ENCODE assay signal across 2 cellular contexts in the genomic region with DNA sequence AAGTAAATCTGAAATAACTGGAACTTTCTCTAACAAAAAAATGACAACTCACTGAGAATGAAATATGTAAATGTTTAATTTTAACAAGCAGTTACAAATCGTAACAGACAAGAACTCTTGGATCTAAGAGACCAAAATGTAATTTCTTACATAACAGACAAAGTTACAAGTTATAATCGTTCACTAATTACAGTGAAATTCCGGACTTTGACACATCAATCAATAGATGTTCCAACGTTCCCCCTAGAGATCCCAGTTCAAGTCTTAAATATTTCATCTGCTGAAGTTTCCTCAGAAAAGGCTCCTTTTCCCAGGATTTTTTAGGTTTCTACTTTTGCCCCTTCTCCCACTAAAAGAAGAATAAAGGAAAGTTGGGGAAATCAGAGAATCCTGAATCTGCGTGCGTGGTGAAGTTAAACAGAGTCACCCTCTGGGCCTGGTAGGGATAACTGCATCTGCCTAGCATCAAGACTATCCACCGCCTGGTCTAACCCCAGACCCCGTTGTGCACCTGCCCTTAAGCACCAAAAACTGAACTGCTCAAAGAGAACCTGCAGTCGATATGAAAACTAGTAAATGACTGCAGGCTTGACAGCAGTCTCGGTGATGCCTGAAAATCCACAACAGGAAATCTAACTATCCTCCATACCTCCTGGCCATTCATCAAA.
TF ChIP-seq lines count a peak whose summit lies in the region.

No MANE protein-coding gene starts in this region.

TF ChIP-seq in GM12878, 131 proteins besides CTCF, POLR2A, EP300 and RAD21 (continued from another document):
- TF ChIP-seq ZBED1 (IDR thresholded peaks at IDR 0.05; ENCODE audit: borderline replicate concordance) (peak; percentile 52; the same call in 1 of the 2 replicates), TAF1 (IDR thresholded peaks at IDR 0.05; ENCODE audit: borderline replicate concordance, low read depth, low read length) (peak; percentile 70; the same call in 1 of the 2 replicates), POLR2AphosphoS2 (IDR thresholded peaks at IDR 0.05; ENCODE audit: low read depth, low read length) (0 out of 2 replicates have a peak, but pooled peaks have one; percentile 28), ETV6 (conservative IDR thresholded peaks at IDR 0.05 in 1 of 2, IDR thresholded peaks at IDR 0.05 in 1 of 2; ENCODE audit: borderline replicate concordance in 1 of 2, low read depth in 1 of 2) (0 out of 4 replicates have a peak, but pooled peaks of 1 of the 2 experiments have one; percentile 17), WRNIP1 (IDR thresholded peaks at IDR 0.05; ENCODE audit: borderline replicate concordance, low read depth, low read length) (peak; percentile 93; the same call in 1 of the 2 replicates), SMAD5 (IDR thresholded peaks at IDR 0.05; ENCODE audit: low read depth) (peak; percentile 73; the same call in 1 of the 2 replicates), CHD2 (IDR thresholded peaks at IDR 0.05; ENCODE audit: borderline replicate concordance, low read depth, low read length) (no peak), ZSCAN29 (IDR thresholded peaks at IDR 0.05) (no peak)
- TF ChIP-seq, protein P1, sequence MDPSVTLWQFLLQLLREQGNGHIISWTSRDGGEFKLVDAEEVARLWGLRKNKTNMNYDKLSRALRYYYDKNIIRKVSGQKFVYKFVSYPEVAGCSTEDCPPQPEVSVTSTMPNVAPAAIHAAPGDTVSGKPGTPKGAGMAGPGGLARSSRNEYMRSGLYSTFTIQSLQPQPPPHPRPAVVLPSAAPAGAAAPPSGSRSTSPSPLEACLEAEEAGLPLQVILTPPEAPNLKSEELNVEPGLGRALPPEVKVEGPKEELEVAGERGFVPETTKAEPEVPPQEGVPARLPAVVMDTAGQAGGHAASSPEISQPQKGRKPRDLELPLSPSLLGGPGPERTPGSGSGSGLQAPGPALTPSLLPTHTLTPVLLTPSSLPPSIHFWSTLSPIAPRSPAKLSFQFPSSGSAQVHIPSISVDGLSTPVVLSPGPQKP (IDR thresholded peaks at IDR 0.05; ENCODE audit: low read depth, low read length) = no peak
- TF ChIP-seq, protein P2, sequence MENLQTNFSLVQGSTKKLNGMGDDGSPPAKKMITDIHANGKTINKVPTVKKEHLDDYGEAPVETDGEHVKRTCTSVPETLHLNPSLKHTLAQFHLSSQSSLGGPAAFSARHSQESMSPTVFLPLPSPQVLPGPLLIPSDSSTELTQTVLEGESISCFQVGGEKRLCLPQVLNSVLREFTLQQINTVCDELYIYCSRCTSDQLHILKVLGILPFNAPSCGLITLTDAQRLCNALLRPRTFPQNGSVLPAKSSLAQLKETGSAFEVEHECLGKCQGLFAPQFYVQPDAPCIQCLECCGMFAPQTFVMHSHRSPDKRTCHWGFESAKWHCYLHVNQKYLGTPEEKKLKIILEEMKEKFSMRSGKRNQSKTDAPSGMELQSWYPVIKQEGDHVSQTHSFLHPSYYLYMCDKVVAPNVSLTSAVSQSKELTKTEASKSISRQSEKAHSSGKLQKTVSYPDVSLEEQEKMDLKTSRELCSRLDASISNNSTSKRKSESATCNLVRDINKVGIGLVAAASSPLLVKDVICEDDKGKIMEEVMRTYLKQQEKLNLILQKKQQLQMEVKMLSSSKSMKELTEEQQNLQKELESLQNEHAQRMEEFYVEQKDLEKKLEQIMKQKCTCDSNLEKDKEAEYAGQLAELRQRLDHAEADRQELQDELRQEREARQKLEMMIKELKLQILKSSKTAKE (IDR thresholded peaks at IDR 0.05; ENCODE audit: low read depth, poor library complexity, severe bottlenecking) = peak; percentile 35
- TF ChIP-seq, protein P3, sequence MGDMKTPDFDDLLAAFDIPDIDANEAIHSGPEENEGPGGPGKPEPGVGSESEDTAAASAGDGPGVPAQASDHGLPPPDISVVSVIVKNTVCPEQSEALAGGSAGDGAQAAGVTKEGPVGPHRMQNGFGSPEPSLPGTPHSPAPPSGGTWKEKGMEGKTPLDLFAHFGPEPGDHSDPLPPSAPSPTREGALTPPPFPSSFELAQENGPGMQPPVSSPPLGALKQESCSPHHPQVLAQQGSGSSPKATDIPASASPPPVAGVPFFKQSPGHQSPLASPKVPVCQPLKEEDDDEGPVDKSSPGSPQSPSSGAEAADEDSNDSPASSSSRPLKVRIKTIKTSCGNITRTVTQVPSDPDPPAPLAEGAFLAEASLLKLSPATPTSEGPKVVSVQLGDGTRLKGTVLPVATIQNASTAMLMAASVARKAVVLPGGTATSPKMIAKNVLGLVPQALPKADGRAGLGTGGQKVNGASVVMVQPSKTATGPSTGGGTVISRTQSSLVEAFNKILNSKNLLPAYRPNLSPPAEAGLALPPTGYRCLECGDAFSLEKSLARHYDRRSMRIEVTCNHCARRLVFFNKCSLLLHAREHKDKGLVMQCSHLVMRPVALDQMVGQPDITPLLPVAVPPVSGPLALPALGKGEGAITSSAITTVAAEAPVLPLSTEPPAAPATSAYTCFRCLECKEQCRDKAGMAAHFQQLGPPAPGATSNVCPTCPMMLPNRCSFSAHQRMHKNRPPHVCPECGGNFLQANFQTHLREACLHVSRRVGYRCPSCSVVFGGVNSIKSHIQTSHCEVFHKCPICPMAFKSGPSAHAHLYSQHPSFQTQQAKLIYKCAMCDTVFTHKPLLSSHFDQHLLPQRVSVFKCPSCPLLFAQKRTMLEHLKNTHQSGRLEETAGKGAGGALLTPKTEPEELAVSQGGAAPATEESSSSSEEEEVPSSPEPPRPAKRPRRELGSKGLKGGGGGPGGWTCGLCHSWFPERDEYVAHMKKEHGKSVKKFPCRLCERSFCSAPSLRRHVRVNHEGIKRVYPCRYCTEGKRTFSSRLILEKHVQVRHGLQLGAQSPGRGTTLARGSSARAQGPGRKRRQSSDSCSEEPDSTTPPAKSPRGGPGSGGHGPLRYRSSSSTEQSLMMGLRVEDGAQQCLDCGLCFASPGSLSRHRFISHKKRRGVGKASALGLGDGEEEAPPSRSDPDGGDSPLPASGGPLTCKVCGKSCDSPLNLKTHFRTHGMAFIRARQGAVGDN (IDR thresholded peaks at IDR 0.05) = 0 out of 2 replicates have a peak, but pooled peaks have one; percentile 29

TF ChIP-seq in liver, 16 proteins besides CTCF, POLR2A, EP300 and RAD21 (continued from another document):
- TF ChIP-seq, protein P4, sequence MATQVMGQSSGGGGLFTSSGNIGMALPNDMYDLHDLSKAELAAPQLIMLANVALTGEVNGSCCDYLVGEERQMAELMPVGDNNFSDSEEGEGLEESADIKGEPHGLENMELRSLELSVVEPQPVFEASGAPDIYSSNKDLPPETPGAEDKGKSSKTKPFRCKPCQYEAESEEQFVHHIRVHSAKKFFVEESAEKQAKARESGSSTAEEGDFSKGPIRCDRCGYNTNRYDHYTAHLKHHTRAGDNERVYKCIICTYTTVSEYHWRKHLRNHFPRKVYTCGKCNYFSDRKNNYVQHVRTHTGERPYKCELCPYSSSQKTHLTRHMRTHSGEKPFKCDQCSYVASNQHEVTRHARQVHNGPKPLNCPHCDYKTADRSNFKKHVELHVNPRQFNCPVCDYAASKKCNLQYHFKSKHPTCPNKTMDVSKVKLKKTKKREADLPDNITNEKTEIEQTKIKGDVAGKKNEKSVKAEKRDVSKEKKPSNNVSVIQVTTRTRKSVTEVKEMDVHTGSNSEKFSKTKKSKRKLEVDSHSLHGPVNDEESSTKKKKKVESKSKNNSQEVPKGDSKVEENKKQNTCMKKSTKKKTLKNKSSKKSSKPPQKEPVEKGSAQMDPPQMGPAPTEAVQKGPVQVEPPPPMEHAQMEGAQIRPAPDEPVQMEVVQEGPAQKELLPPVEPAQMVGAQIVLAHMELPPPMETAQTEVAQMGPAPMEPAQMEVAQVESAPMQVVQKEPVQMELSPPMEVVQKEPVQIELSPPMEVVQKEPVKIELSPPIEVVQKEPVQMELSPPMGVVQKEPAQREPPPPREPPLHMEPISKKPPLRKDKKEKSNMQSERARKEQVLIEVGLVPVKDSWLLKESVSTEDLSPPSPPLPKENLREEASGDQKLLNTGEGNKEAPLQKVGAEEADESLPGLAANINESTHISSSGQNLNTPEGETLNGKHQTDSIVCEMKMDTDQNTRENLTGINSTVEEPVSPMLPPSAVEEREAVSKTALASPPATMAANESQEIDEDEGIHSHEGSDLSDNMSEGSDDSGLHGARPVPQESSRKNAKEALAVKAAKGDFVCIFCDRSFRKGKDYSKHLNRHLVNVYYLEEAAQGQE (IDR thresholded peaks at IDR 0.05) = no peak
- TF ChIP-seq EGR1 (IDR thresholded peaks at IDR 0.05; ENCODE audit: low read depth in 2 of 2) = no peak
- TF ChIP-seq FOXA2 (IDR thresholded peaks at IDR 0.05) = no peak
- no peak for TF ChIP-seq GABPA (IDR thresholded peaks at IDR 0.05 in 1 of 2, conservative IDR thresholded peaks at IDR 0.05 in 1 of 2)
- peak; percentile 48 for TF ChIP-seq HNF4G (IDR thresholded peaks at IDR 0.05)
- TF ChIP-seq, protein P5, sequence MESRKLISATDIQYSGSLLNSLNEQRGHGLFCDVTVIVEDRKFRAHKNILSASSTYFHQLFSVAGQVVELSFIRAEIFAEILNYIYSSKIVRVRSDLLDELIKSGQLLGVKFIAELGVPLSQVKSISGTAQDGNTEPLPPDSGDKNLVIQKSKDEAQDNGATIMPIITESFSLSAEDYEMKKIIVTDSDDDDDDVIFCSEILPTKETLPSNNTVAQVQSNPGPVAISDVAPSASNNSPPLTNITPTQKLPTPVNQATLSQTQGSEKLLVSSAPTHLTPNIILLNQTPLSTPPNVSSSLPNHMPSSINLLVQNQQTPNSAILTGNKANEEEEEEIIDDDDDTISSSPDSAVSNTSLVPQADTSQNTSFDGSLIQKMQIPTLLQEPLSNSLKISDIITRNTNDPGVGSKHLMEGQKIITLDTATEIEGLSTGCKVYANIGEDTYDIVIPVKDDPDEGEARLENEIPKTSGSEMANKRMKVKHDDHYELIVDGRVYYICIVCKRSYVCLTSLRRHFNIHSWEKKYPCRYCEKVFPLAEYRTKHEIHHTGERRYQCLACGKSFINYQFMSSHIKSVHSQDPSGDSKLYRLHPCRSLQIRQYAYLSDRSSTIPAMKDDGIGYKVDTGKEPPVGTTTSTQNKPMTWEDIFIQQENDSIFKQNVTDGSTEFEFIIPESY (IDR thresholded peaks at IDR 0.05) = no peak
- TF ChIP-seq TAF1 (conservative IDR thresholded peaks at IDR 0.05) = no peak
- TF ChIP-seq SP1 (IDR thresholded peaks at IDR 0.05) = peak; percentile 28
- peak; percentile 31 to 38 for TF ChIP-seq RXRA (IDR thresholded peaks at IDR 0.05)
- TF ChIP-seq JUND (IDR thresholded peaks at IDR 0.05) = no peak
- no peak for TF ChIP-seq NR2F2 (IDR thresholded peaks at IDR 0.05)
- peak; percentile 79 to 84 for TF ChIP-seq HNF4A (conservative IDR thresholded peaks at IDR 0.05)
- TF ChIP-seq, protein P6, sequence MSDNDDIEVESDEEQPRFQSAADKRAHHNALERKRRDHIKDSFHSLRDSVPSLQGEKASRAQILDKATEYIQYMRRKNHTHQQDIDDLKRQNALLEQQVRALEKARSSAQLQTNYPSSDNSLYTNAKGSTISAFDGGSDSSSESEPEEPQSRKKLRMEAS (IDR thresholded peaks at IDR 0.05) = no peak
